1 cellular context compared by ENCODE assay signal in genomic region chr1:211613108-211613947, GRCh38.
TF ChIP-seq lines count a peak whose summit lies in the region.

No MANE protein-coding gene starts in this region.

TF ChIP-seq in K562, 482 proteins besides CTCF, POLR2A, EP300 and RAD21 (continued from another document and continues in another):
- peak; percentile 53 to 70 for TF ChIP-seq E2F6 (IDR thresholded peaks at IDR 0.05; ENCODE audit: borderline replicate concordance in 1 of 2, extremely low read depth in 1 of 2, insufficient read depth in 1 of 2, insufficient read length in 1 of 2, low read depth in 1 of 2, low read length in 1 of 2, poor library complexity in 1 of 2, severe bottlenecking in 1 of 2)
- 0 out of 2 replicates have a peak, but pooled peaks have one; percentile 20 for TF ChIP-seq ZNF695 (CRISPR knock-in tag; IDR thresholded peaks at IDR 0.05)
- TF ChIP-seq, protein P1, sequence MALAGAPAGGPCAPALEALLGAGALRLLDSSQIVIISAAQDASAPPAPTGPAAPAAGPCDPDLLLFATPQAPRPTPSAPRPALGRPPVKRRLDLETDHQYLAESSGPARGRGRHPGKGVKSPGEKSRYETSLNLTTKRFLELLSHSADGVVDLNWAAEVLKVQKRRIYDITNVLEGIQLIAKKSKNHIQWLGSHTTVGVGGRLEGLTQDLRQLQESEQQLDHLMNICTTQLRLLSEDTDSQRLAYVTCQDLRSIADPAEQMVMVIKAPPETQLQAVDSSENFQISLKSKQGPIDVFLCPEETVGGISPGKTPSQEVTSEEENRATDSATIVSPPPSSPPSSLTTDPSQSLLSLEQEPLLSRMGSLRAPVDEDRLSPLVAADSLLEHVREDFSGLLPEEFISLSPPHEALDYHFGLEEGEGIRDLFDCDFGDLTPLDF (CRISPR knock-in tag; IDR thresholded peaks at IDR 0.05): peak; percentile 75
- TF ChIP-seq TAF7 (tag; IDR thresholded peaks at IDR 0.05): peak; percentile 26; the same call in 1 of the 2 replicates
- TF ChIP-seq LARP7 (IDR thresholded peaks at IDR 0.05): 0 out of 2 replicates have a peak, but pooled peaks have one; percentile 64
- peak; percentile 71; the same call in 1 of the 2 replicates for TF ChIP-seq KLF1 (tag; IDR thresholded peaks at IDR 0.05)
- TF ChIP-seq BRD4 (IDR thresholded peaks at IDR 0.05): no peak
- TF ChIP-seq, protein P2, sequence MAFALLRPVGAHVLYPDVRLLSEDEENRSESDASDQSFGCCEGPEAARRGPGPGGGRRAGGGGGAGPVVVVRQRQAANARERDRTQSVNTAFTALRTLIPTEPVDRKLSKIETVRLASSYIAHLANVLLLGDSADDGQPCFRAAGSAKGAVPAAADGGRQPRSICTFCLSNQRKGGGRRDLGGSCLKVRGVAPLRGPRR (CRISPR knock-in tag; IDR thresholded peaks at IDR 0.05): 0 out of 2 replicates have a peak, but pooled peaks have one; percentile 60
- peak; percentile 99 for TF ChIP-seq BHLHE40 (IDR thresholded peaks at IDR 0.05; ENCODE audit: low read length)
- TF ChIP-seq, protein P3, sequence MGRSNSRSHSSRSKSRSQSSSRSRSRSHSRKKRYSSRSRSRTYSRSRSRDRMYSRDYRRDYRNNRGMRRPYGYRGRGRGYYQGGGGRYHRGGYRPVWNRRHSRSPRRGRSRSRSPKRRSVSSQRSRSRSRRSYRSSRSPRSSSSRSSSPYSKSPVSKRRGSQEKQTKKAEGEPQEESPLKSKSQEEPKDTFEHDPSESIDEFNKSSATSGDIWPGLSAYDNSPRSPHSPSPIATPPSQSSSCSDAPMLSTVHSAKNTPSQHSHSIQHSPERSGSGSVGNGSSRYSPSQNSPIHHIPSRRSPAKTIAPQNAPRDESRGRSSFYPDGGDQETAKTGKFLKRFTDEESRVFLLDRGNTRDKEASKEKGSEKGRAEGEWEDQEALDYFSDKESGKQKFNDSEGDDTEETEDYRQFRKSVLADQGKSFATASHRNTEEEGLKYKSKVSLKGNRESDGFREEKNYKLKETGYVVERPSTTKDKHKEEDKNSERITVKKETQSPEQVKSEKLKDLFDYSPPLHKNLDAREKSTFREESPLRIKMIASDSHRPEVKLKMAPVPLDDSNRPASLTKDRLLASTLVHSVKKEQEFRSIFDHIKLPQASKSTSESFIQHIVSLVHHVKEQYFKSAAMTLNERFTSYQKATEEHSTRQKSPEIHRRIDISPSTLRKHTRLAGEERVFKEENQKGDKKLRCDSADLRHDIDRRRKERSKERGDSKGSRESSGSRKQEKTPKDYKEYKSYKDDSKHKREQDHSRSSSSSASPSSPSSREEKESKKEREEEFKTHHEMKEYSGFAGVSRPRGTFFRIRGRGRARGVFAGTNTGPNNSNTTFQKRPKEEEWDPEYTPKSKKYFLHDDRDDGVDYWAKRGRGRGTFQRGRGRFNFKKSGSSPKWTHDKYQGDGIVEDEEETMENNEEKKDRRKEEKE (IDR thresholded peaks at IDR 0.05; ENCODE audit: borderline replicate concordance in 1 of 2, control insufficient read depth in 1 of 2, low read depth in 2 of 2, low read length in 1 of 2): 0 out of 4 replicates have a peak, but pooled peaks of 1 of the 2 experiments have one; percentile 82
- TF ChIP-seq MCM7 (IDR thresholded peaks at IDR 0.05): 0 out of 4 replicates have a peak, but pooled peaks of 1 of the 2 experiments have one; percentile 40
- TF ChIP-seq HINFP (tag; conservative IDR thresholded peaks at IDR 0.05; ENCODE audit: low read depth): peak; percentile 58; the same call in 1 of the 2 replicates
- TF ChIP-seq TFAM (CRISPR knock-in tag; conservative IDR thresholded peaks at IDR 0.05): no peak
- no peak for TF ChIP-seq ZNF830 (CRISPR knock-in tag; IDR thresholded peaks at IDR 0.05)
- TF ChIP-seq HNRNPUL1 (IDR thresholded peaks at IDR 0.05; ENCODE audit: low read length): no peak
- 0 out of 2 replicates have a peak, but pooled peaks have one; percentile 9 for TF ChIP-seq TAL1 (IDR thresholded peaks at IDR 0.05)
- no peak; the same call in 1 of the 2 replicates for TF ChIP-seq STAG1 (CRISPR knock-in tag; IDR thresholded peaks at IDR 0.05; ENCODE audit: borderline replicate concordance)
- peak; percentile 57; the same call in 1 of the 2 replicates for TF ChIP-seq GATA2 (CRISPR knock-in tag; IDR thresholded peaks at IDR 0.05)
- TF ChIP-seq ZNF407 (IDR thresholded peaks at IDR 0.05; ENCODE audit: low read depth): no peak
- TF ChIP-seq ZNF274 (IDR thresholded peaks at IDR 0.05; ENCODE audit: borderline replicate concordance, low read depth, low read length): no peak
- no peak for TF ChIP-seq ZNF324 (CRISPR knock-in tag; IDR thresholded peaks at IDR 0.05)
- TF ChIP-seq XRCC4 (IDR thresholded peaks at IDR 0.05; ENCODE audit: extremely low read depth, insufficient read depth, insufficient read length): no peak
- TF ChIP-seq GTF2F1 (IDR thresholded peaks at IDR 0.05; ENCODE audit: low read depth, low read length): 0 out of 2 replicates have a peak, but pooled peaks have one; percentile 66
- peak; percentile 66; the same call in 1 of the 2 replicates for TF ChIP-seq MYNN (IDR thresholded peaks at IDR 0.05)
- TF ChIP-seq MYNN (CRISPR knock-in tag; IDR thresholded peaks at IDR 0.05): no peak
- TF ChIP-seq KDM4B (IDR thresholded peaks at IDR 0.05; ENCODE audit: borderline replicate concordance in 2 of 2, low read depth in 1 of 2): no peak
- TF ChIP-seq HOXB6 (CRISPR knock-in tag; IDR thresholded peaks at IDR 0.05; ENCODE audit: borderline replicate concordance): 0 out of 2 replicates have a peak, but pooled peaks have one; percentile 35
- TF ChIP-seq BRF1 (IDR thresholded peaks at IDR 0.05; ENCODE audit: borderline replicate concordance, extremely low read depth, insufficient read length): no peak
- peak; percentile 86 for TF ChIP-seq ZNF175 (CRISPR knock-in tag; IDR thresholded peaks at IDR 0.05; ENCODE audit: low read depth)
- TF ChIP-seq, protein P4, sequence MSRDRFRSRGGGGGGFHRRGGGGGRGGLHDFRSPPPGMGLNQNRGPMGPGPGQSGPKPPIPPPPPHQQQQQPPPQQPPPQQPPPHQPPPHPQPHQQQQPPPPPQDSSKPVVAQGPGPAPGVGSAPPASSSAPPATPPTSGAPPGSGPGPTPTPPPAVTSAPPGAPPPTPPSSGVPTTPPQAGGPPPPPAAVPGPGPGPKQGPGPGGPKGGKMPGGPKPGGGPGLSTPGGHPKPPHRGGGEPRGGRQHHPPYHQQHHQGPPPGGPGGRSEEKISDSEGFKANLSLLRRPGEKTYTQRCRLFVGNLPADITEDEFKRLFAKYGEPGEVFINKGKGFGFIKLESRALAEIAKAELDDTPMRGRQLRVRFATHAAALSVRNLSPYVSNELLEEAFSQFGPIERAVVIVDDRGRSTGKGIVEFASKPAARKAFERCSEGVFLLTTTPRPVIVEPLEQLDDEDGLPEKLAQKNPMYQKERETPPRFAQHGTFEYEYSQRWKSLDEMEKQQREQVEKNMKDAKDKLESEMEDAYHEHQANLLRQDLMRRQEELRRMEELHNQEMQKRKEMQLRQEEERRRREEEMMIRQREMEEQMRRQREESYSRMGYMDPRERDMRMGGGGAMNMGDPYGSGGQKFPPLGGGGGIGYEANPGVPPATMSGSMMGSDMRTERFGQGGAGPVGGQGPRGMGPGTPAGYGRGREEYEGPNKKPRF (IDR thresholded peaks at IDR 0.05; ENCODE audit: low read depth, low read length): no peak
- no peak for TF ChIP-seq SLC30A9 (CRISPR knock-in tag; IDR thresholded peaks at IDR 0.05)
- TF ChIP-seq, protein P5, sequence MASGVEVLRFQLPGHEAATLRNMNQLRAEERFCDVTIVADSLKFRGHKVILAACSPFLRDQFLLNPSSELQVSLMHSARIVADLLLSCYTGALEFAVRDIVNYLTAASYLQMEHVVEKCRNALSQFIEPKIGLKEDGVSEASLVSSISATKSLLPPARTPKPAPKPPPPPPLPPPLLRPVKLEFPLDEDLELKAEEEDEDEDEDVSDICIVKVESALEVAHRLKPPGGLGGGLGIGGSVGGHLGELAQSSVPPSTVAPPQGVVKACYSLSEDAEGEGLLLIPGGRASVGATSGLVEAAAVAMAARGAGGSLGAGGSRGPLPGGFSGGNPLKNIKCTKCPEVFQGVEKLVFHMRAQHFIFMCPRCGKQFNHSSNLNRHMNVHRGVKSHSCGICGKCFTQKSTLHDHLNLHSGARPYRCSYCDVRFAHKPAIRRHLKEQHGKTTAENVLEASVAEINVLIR (CRISPR knock-in tag; IDR thresholded peaks at IDR 0.05): peak; percentile 54; the same call in 1 of the 2 replicates
- TF ChIP-seq KHSRP (IDR thresholded peaks at IDR 0.05): no peak
- TF ChIP-seq ELF1 (tag; IDR thresholded peaks at IDR 0.05): peak; percentile 71; the same call in 1 of the 2 replicates
- TF ChIP-seq ZNF311 (CRISPR knock-in tag; IDR thresholded peaks at IDR 0.05): peak; percentile 88; the same call in 1 of the 2 replicates
- TF ChIP-seq ZNF668 (CRISPR knock-in tag; IDR thresholded peaks at IDR 0.05): peak; percentile 33
- TF ChIP-seq EHMT2 (IDR thresholded peaks at IDR 0.05): peak; percentile 91
- TF ChIP-seq PYGO2 (tag; IDR thresholded peaks at IDR 0.05): no peak
- TF ChIP-seq ZBTB5 (IDR thresholded peaks at IDR 0.05): no peak
- peak; percentile 94 for TF ChIP-seq ZNF589 (CRISPR knock-in tag; IDR thresholded peaks at IDR 0.05; ENCODE audit: low read depth)
- TF ChIP-seq SMAD1 (IDR thresholded peaks at IDR 0.05; ENCODE audit: low read depth, low read length, partially characterized antibody): peak; percentile 65
